Comparison of ENCODE assay signal across 1 cellular context in the genomic region with DNA sequence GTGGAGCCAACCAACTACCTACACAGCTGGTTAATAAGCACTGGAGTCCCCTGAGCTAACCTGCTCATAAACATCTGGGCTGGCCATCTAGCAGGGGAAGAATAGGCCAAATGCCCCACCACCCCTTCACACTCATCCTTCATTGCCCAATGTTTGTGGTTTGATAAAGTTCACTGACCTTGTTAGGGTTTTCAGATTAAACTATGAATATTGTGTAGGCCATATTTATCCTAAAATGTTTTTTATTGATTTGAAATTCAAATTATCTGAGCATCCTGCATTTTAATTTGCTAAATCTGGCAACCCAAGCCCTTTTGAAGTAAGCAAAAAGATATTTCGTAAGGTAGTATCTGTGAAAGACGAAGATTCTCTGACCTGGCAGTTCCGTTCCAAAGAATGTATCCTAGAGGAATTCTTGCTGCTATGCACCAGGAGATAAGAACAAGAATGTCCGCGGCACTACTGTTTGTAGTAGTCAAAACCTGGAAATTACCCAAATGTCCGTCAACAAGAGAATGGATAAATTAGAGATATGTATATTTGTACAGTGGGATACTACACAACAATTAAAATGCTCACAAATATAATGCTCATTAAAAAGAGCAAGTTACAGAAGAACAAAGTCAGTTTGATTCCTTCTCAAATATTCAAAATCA.
A peak's percentile ranks its signal among the peaks of the same experiment; 100 is the strongest.
TF ChIP-seq lines count a peak whose summit lies in the region.

No MANE protein-coding gene starts in this region.

TF ChIP-seq in HepG2, 621 proteins besides CTCF, POLR2A, EP300 and RAD21 (continued from another document and continues in another):
- TF ChIP-seq, protein P1, sequence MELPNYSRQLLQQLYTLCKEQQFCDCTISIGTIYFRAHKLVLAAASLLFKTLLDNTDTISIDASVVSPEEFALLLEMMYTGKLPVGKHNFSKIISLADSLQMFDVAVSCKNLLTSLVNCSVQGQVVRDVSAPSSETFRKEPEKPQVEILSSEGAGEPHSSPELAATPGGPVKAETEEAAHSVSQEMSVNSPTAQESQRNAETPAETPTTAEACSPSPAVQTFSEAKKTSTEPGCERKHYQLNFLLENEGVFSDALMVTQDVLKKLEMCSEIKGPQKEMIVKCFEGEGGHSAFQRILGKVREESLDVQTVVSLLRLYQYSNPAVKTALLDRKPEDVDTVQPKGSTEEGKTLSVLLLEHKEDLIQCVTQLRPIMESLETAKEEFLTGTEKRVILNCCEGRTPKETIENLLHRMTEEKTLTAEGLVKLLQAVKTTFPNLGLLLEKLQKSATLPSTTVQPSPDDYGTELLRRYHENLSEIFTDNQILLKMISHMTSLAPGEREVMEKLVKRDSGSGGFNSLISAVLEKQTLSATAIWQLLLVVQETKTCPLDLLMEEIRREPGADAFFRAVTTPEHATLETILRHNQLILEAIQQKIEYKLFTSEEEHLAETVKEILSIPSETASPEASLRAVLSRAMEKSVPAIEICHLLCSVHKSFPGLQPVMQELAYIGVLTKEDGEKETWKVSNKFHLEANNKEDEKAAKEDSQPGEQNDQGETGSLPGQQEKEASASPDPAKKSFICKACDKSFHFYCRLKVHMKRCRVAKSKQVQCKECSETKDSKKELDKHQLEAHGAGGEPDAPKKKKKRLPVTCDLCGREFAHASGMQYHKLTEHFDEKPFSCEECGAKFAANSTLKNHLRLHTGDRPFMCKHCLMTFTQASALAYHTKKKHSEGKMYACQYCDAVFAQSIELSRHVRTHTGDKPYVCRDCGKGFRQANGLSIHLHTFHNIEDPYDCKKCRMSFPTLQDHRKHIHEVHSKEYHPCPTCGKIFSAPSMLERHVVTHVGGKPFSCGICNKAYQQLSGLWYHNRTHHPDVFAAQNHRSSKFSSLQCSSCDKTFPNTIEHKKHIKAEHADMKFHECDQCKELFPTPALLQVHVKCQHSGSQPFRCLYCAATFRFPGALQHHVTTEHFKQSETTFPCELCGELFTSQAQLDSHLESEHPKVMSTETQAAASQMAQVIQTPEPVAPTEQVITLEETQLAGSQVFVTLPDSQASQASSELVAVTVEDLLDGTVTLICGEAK (IDR thresholded peaks at IDR 0.05) = peak; percentile 12; the same call in 1 of the 2 replicates
- TF ChIP-seq, protein P1 (CRISPR knock-in tag; IDR thresholded peaks at IDR 0.05) = peak; percentile 77
- TF ChIP-seq, protein P2, sequence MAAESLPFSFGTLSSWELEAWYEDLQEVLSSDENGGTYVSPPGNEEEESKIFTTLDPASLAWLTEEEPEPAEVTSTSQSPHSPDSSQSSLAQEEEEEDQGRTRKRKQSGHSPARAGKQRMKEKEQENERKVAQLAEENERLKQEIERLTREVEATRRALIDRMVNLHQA (CRISPR knock-in tag; IDR thresholded peaks at IDR 0.05) = no peak
- TF ChIP-seq PHF20 (CRISPR knock-in tag; IDR thresholded peaks at IDR 0.05) = no peak
- TF ChIP-seq NR3C1 (CRISPR knock-in tag; IDR thresholded peaks at IDR 0.05) = no peak
- no peak for TF ChIP-seq HOXA9 (CRISPR knock-in tag; IDR thresholded peaks at IDR 0.05; ENCODE audit: borderline replicate concordance)
- TF ChIP-seq, protein P3, sequence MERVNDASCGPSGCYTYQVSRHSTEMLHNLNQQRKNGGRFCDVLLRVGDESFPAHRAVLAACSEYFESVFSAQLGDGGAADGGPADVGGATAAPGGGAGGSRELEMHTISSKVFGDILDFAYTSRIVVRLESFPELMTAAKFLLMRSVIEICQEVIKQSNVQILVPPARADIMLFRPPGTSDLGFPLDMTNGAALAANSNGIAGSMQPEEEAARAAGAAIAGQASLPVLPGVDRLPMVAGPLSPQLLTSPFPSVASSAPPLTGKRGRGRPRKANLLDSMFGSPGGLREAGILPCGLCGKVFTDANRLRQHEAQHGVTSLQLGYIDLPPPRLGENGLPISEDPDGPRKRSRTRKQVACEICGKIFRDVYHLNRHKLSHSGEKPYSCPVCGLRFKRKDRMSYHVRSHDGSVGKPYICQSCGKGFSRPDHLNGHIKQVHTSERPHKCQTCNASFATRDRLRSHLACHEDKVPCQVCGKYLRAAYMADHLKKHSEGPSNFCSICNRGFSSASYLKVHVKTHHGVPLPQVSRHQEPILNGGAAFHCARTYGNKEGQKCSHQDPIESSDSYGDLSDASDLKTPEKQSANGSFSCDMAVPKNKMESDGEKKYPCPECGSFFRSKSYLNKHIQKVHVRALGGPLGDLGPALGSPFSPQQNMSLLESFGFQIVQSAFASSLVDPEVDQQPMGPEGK (CRISPR knock-in tag; IDR thresholded peaks at IDR 0.05) = peak; percentile 71
- peak; percentile 66; the same call in 1 of the 2 replicates for TF ChIP-seq ETV6 (CRISPR knock-in tag; conservative IDR thresholded peaks at IDR 0.05)
- TF ChIP-seq ZNF644 (CRISPR knock-in tag; IDR thresholded peaks at IDR 0.05; ENCODE audit: low read depth) = peak; percentile 53; the same call in 1 of the 2 replicates
- TF ChIP-seq FOXA1 (IDR thresholded peaks at IDR 0.05) = no peak
- TF ChIP-seq FOXA1 (CRISPR knock-in tag; IDR thresholded peaks at IDR 0.05) = peak; percentile 53
- peak in 1 of 2 experiments; percentile 57; a peak in 1 of 4 replicates for TF ChIP-seq KLF16 (CRISPR knock-in tag; IDR thresholded peaks at IDR 0.05)
- TF ChIP-seq, protein P4, sequence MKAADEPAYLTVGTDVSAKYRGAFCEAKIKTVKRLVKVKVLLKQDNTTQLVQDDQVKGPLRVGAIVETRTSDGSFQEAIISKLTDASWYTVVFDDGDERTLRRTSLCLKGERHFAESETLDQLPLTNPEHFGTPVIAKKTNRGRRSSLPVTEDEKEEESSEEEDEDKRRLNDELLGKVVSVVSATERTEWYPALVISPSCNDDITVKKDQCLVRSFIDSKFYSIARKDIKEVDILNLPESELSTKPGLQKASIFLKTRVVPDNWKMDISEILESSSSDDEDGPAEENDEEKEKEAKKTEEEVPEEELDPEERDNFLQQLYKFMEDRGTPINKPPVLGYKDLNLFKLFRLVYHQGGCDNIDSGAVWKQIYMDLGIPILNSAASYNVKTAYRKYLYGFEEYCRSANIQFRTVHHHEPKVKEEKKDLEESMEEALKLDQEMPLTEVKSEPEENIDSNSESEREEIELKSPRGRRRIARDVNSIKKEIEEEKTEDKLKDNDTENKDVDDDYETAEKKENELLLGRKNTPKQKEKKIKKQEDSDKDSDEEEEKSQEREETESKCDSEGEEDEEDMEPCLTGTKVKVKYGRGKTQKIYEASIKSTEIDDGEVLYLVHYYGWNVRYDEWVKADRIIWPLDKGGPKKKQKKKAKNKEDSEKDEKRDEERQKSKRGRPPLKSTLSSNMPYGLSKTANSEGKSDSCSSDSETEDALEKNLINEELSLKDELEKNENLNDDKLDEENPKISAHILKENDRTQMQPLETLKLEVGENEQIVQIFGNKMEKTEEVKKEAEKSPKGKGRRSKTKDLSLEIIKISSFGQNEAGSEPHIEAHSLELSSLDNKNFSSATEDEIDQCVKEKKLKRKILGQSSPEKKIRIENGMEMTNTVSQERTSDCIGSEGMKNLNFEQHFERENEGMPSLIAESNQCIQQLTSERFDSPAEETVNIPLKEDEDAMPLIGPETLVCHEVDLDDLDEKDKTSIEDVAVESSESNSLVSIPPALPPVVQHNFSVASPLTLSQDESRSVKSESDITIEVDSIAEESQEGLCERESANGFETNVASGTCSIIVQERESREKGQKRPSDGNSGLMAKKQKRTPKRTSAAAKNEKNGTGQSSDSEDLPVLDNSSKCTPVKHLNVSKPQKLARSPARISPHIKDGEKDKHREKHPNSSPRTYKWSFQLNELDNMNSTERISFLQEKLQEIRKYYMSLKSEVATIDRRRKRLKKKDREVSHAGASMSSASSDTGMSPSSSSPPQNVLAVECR (CRISPR knock-in tag; IDR thresholded peaks at IDR 0.05; ENCODE audit: borderline replicate concordance) = peak; percentile 34; the same call in 1 of the 2 replicates
- 0 out of 2 replicates have a peak, but pooled peaks have one; percentile 20 for TF ChIP-seq SP140L (CRISPR knock-in tag; IDR thresholded peaks at IDR 0.05; ENCODE audit: borderline replicate concordance)
- 0 out of 2 replicates have a peak, but pooled peaks have one; percentile 41 for TF ChIP-seq SOX13 (IDR thresholded peaks at IDR 0.05)
- peak in 1 of 2 experiments; percentile 77; a peak in 2 of 4 replicates for TF ChIP-seq SOX13 (CRISPR knock-in tag; conservative IDR thresholded peaks at IDR 0.05 in 1 of 2, IDR thresholded peaks at IDR 0.05 in 1 of 2)
- TF ChIP-seq RARA (CRISPR knock-in tag; IDR thresholded peaks at IDR 0.05) = peak; percentile 40; the same call in 1 of the 2 replicates
- no peak for TF ChIP-seq ZNF564 (CRISPR knock-in tag; IDR thresholded peaks at IDR 0.05)
- TF ChIP-seq ZFX (CRISPR knock-in tag; IDR thresholded peaks at IDR 0.05; ENCODE audit: low read depth) = 0 out of 2 replicates have a peak, but pooled peaks have one; percentile 14
- TF ChIP-seq GFI1 (CRISPR knock-in tag; IDR thresholded peaks at IDR 0.05; ENCODE audit: borderline replicate concordance) = peak; percentile 53; the same call in 1 of the 2 replicates
- peak; percentile 34; the same call in 1 of the 2 replicates for TF ChIP-seq ZMYM2 (CRISPR knock-in tag; IDR thresholded peaks at IDR 0.05)
- TF ChIP-seq, protein P5, sequence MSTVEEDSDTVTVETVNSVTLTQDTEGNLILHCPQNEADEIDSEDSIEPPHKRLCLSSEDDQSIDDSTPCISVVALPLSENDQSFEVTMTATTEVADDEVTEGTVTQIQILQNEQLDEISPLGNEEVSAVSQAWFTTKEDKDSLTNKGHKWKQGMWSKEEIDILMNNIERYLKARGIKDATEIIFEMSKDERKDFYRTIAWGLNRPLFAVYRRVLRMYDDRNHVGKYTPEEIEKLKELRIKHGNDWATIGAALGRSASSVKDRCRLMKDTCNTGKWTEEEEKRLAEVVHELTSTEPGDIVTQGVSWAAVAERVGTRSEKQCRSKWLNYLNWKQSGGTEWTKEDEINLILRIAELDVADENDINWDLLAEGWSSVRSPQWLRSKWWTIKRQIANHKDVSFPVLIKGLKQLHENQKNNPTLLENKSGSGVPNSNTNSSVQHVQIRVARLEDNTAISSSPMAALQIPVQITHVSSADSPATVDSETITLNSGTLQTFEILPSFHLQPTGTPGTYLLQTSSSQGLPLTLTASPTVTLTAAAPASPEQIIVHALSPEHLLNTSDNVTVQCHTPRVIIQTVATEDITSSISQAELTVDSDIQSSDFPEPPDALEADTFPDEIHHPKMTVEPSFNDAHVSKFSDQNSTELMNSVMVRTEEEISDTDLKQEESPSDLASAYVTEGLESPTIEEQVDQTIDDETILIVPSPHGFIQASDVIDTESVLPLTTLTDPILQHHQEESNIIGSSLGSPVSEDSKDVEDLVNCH (CRISPR knock-in tag; IDR thresholded peaks at IDR 0.05) = no peak
- TF ChIP-seq RFX3 (CRISPR knock-in tag; IDR thresholded peaks at IDR 0.05) = no peak
- TF ChIP-seq, protein P6, sequence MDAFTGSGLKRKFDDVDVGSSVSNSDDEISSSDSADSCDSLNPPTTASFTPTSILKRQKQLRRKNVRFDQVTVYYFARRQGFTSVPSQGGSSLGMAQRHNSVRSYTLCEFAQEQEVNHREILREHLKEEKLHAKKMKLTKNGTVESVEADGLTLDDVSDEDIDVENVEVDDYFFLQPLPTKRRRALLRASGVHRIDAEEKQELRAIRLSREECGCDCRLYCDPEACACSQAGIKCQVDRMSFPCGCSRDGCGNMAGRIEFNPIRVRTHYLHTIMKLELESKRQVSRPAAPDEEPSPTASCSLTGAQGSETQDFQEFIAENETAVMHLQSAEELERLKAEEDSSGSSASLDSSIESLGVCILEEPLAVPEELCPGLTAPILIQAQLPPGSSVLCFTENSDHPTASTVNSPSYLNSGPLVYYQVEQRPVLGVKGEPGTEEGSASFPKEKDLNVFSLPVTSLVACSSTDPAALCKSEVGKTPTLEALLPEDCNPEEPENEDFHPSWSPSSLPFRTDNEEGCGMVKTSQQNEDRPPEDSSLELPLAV (CRISPR knock-in tag; conservative IDR thresholded peaks at IDR 0.05; ENCODE audit: low read depth) = no peak
- peak; percentile 28 for TF ChIP-seq THAP11 (CRISPR knock-in tag; IDR thresholded peaks at IDR 0.05)
- no peak for TF ChIP-seq FOXP1 (IDR thresholded peaks at IDR 0.05)
- TF ChIP-seq FOXP1 (CRISPR knock-in tag; IDR thresholded peaks at IDR 0.05) = peak; percentile 54
